In genomic region chr4:16155503-16156169, GRCh38 we compare ENCODE assay signal across 15 cellular contexts.
"Had no signal": no experiment of that assay in that cellular context is flagged by ENCODE, and none has a peak within 500 bp of the region (broad histone marks: within the 10 kb centered on the region; RNA-seq: fewer than 3 reads in every experiment).

No MANE protein-coding gene starts in this region.

- H3K4me3 ChIP-seq: left lung, smooth muscle cell had no signal

- H3K27ac ChIP-seq: brain microvascular endothelial cell, left lung had no signal

- H3K36me3 Mint-ChIP-seq: activated naive CD8-positive, alpha-beta T cell treated with anti-CD3 and anti-CD28 coated beads, Interleukin-2, amount 10 ng/mL, durations not matched to agents 7 days and 5 days; memory B cell; natural killer cell had no signal

- H3K9me3 Mint-ChIP-seq: activated naive CD8-positive, alpha-beta T cell treated with anti-CD3 and anti-CD28 coated beads, Interleukin-2, amount 10 ng/mL, durations not matched to agents 7 days and 5 days; memory B cell; natural killer cell had no signal

- H3K36me3 ChIP-seq: brain microvascular endothelial cell, left lung had no signal

- H3K4me1 Mint-ChIP-seq: activated naive CD8-positive, alpha-beta T cell treated with anti-CD3 and anti-CD28 coated beads, Interleukin-2, amount 10 ng/mL, durations not matched to agents 7 days and 5 days; memory B cell had no signal

- H3K27me3 ChIP-seq: brain microvascular endothelial cell, left lung had no signal

- H3K9me3 ChIP-seq: left lung had no signal

- H3K4me3 Mint-ChIP-seq: activated naive CD8-positive, alpha-beta T cell treated with anti-CD3 and anti-CD28 coated beads, Interleukin-2, amount 10 ng/mL, durations not matched to agents 7 days and 5 days; memory B cell; natural killer cell had no signal

- H3K27me3 Mint-ChIP-seq: activated naive CD8-positive, alpha-beta T cell treated with anti-CD3 and anti-CD28 coated beads, Interleukin-2, amount 10 ng/mL, durations not matched to agents 7 days and 5 days; memory B cell had no signal

- H3K4me2 ChIP-seq: smooth muscle cell had no signal

- DNase-seq: activated naive CD4-positive, alpha-beta T cell; activated naive CD8-positive, alpha-beta T cell treated with anti-CD3 and anti-CD28 coated beads, Interleukin-2, amount 10 ng/mL, durations not matched to agents 7 days and 5 days; activated T-cell treated with anti-CD3 and anti-CD28 coated beads for 4 hours; brain microvascular endothelial cell; hippocampal formation; left lung; natural killer cell; nucleus accumbens; posterior cingulate gyrus; stimulated activated CD4-positive, alpha-beta T cell treated with anti-CD3 and anti-CD28 coated beads, Interleukin-4, amount 100 ng/mL, for 4 hours; stimulated activated CD8-positive, alpha-beta memory T cell treated with anti-CD3 and anti-CD28 coated beads, Interleukin-4, amount 100 ng/mL, for 48 hours; stimulated activated naive CD4-positive, alpha-beta T cell treated with Interleukin-2 at 50 U/mL for 16 hours; trophoblast cell had no signal

- H3K27ac Mint-ChIP-seq: activated naive CD8-positive, alpha-beta T cell treated with anti-CD3 and anti-CD28 coated beads, Interleukin-2, amount 10 ng/mL, durations not matched to agents 7 days and 5 days; memory B cell; natural killer cell had no signal

- ATAC-seq: left lung, natural killer cell had no signal
